ENCODE assay signal across 8 cellular contexts in genomic region chr2:87325050-87325910, GRCh38.
DNase-seq lines count a peak whose midpoint lies in the region; ATAC-seq, FAIRE-seq and TF ChIP-seq lines count a peak whose summit lies in the region.
"Not testable (repeated sequence)": the region's sequence is repeated elsewhere in the genome, so short reads cannot be mapped to it uniquely, and the experiment has no call there.

No MANE protein-coding gene starts in this region.

- H3K9me3 ChIP-seq in CD4-positive, alpha-beta T cell (ENCODE audit: control insufficient read depth, low read length); IMR-90 (ENCODE audit: control insufficient read depth, insufficient read depth, low read length); endothelial cell of umbilical vein (replicated peaks; ENCODE audit: control insufficient read depth, insufficient read depth, low read length); mesenchymal stem cell (ENCODE audit: control insufficient read depth, low read length): not testable (repeated sequence)

- TF ChIP-seq RAD21 in IMR-90 (IDR thresholded peaks at IDR 0.05; ENCODE audit: low read length), result not testable (repeated sequence)

- no CpG with 5 or more reads among the region's 12 CpGs for WGBS in IMR-90 (ENCODE audit: extremely low coverage in 2 of 2, insufficient read length in 1 of 2), 2 experiments
- no CpG with 5 or more reads among the region's 12 CpGs for WGBS in mesenchymal stem cell

- peak overlapping the region; percentile 76; the same call in 1 of the 2 replicates for H3K14ac ChIP-seq in IMR-90 (replicated peaks; ENCODE audit: low read depth, low read length)
- not testable (repeated sequence) for H3K14ac ChIP-seq in mesenchymal stem cell (ENCODE audit: low read length in 2 of 2)

- H3K23ac ChIP-seq in IMR-90 (ENCODE audit: low read depth, low read length), result peak overlapping the region; percentile 82; the same call in 1 of the 2 replicates
- not testable (repeated sequence) for H3K23ac ChIP-seq in mesenchymal stem cell (ENCODE audit: low read length in 2 of 2)

- not testable (repeated sequence) for H3K9me1 ChIP-seq in IMR-90 (ENCODE audit: insufficient read depth, low read length); endothelial cell of umbilical vein (replicated peaks; ENCODE audit: control insufficient read depth, extremely low read depth, insufficient read depth, low read length)

- H2AK9ac ChIP-seq in IMR-90 (replicated peaks; ENCODE audit: low read depth, low read length, poor library complexity), result not testable (repeated sequence)

- POLR2A ChIA-PET in CD4-positive, alpha-beta T cell (lab: Charles Lee); IMR-90 (lab: Charles Lee; ENCODE audit: unreplicated experiment); activated CD8-positive, alpha-beta T cell treated with anti-CD3 and anti-CD28 coated beads, Interleukin-2, amount 10 ng/mL, durations not matched to agents 7 days and 5 days (lab: Charles Lee); endothelial cell of umbilical vein (lab: Charles Lee): not testable (repeated sequence)

- H3K27ac Mint-ChIP-seq in CD4-positive, alpha-beta T cell; stimulated activated naive B cell treated with anti-CD40 and anti-IgM and Interleukin-4, amounts not matched to agents 10 μg/mL and 1 μg/mL and 100 μg/mL, for 72 hours: not testable (repeated sequence)
- H3K27ac Mint-ChIP-seq in T-helper 1 cell treated with Interleukin-12 subunit alpha and Interleukin-12 subunit beta and Interleukin-4 antibody, amounts not matched to agents 30 μg/mL and 1 μg/mL, for 36 hours, result peak overlapping the region; percentile 94
- peak overlapping the region; percentile 89 for H3K27ac Mint-ChIP-seq in activated CD8-positive, alpha-beta T cell treated with anti-CD3 and anti-CD28 coated beads, Interleukin-2, amount 10 ng/mL, durations not matched to agents 7 days and 5 days
- H3K27ac Mint-ChIP-seq in activated naive CD8-positive, alpha-beta T cell, result peak overlapping the region; percentile 28

- peak overlapping the region; percentile 66 for H3K4me2 ChIP-seq in IMR-90 (ENCODE audit: low read depth, low read length)
- H3K4me2 ChIP-seq in endothelial cell of umbilical vein (ENCODE audit: insufficient read depth, low read length); mesenchymal stem cell (ENCODE audit: low read length, poor library complexity, severe bottlenecking): not testable (repeated sequence)

- not testable (repeated sequence) for H3K36me3 ChIP-seq in IMR-90 (ENCODE audit: control insufficient read depth, insufficient read depth, low read length); endothelial cell of umbilical vein (ENCODE audit: control insufficient read depth in 2 of 2, extremely low read depth in 1 of 2, insufficient read depth in 2 of 2, low read length in 2 of 2); mesenchymal stem cell (ENCODE audit: control insufficient read depth in 1 of 2, insufficient read depth in 2 of 2, low read depth in 1 of 2, low read length in 2 of 2)

- H2AFZ ChIP-seq in IMR-90 (replicated peaks; ENCODE audit: low read length, poor library complexity); endothelial cell of umbilical vein (ENCODE audit: low read depth, low read length); mesenchymal stem cell (ENCODE audit: low read depth, low read length): not testable (repeated sequence)

- not testable (repeated sequence) for H3K79me1 ChIP-seq in IMR-90 (ENCODE audit: low read depth in 1 of 2, low read length in 2 of 2); mesenchymal stem cell (replicated peaks; ENCODE audit: low read length, poor library complexity, severe bottlenecking)

- dilution Hi-C loops in IMR-90 (cut with HindIII; ENCODE audit: low sequenced_read_pairs, unreplicated experiment); endothelial cell of umbilical vein (cut with MboI; ENCODE audit: extremely low pct_ligation_motif_present, low sequenced_read_pairs): not testable (repeated sequence)

- H3K27me3 ChIP-seq in CD4-positive, alpha-beta T cell (ENCODE audit: control insufficient read depth, insufficient read depth, low read length); IMR-90 (ENCODE audit: control insufficient read depth, insufficient read depth, low read length); endothelial cell of umbilical vein (ENCODE audit: control insufficient read depth in 2 of 2, insufficient read depth in 2 of 2, low read length in 2 of 2); mesenchymal stem cell (ENCODE audit: control insufficient read depth in 1 of 2, insufficient read depth in 1 of 2, low read length in 2 of 2): not testable (repeated sequence)

- in situ Hi-C loops in IMR-90 (cut with MboI; ENCODE audit: low sequenced_read_pairs), result not testable (repeated sequence)

- not testable (repeated sequence) for H3K79me2 ChIP-seq in endothelial cell of umbilical vein (ENCODE audit: control insufficient read depth, insufficient read depth, low read length)

- peak overlapping the region; percentile 93 for H2BK5ac ChIP-seq in IMR-90 (ENCODE audit: low read depth, low read length, poor library complexity, severe bottlenecking)
- not testable (repeated sequence) for H2BK5ac ChIP-seq in mesenchymal stem cell (ENCODE audit: low read depth, low read length, poor library complexity, severe bottlenecking)

- not testable (repeated sequence) for TF ChIP-seq CTCF in CD4-positive, alpha-beta T cell (IDR thresholded peaks at IDR 0.05); IMR-90 (conservative IDR thresholded peaks at IDR 0.05; ENCODE audit: low read depth, low read length); endothelial cell of umbilical vein (IDR thresholded peaks at IDR 0.05; ENCODE audit: extremely low read depth in 1 of 2, insufficient read depth in 1 of 2, low read depth in 1 of 2, low read length in 2 of 2)

- not testable (repeated sequence) for H3K4me1 ChIP-seq in IMR-90 (ENCODE audit: control insufficient read depth, insufficient read depth, low read length); endothelial cell of umbilical vein (ENCODE audit: control insufficient read depth, extremely low read depth, insufficient read depth, low read length); mesenchymal stem cell (ENCODE audit: control insufficient read depth, insufficient read depth, low read depth, low read length)

- not testable (repeated sequence) for BruUV-seq in IMR-90 (replicated peaks; lab: Mats Ljungman, UMichigan); endothelial cell of umbilical vein (replicated peaks; lab: Mats Ljungman, UMichigan)

- not testable (repeated sequence) for H2AK5ac ChIP-seq in IMR-90 (ENCODE audit: low read depth, low read length); mesenchymal stem cell (ENCODE audit: low read length, severe bottlenecking)

- not testable (repeated sequence) for H3K27ac ChIP-seq in CD4-positive, alpha-beta T cell (ENCODE audit: low read depth, low read length); endothelial cell of umbilical vein (ENCODE audit: insufficient read depth, low read depth, low read length); mesenchymal stem cell (ENCODE audit: low read length, poor library complexity, severe bottlenecking)
- peak overlapping the region; percentile 97 for H3K27ac ChIP-seq in IMR-90 (ENCODE audit: insufficient read depth, low read length)

- H3K56ac ChIP-seq in IMR-90 (ENCODE audit: extremely low read depth, insufficient read depth, low read length), result peak overlapping the region; percentile 80

- not testable (repeated sequence) for H3K36me3 Mint-ChIP-seq in CD4-positive, alpha-beta T cell (ENCODE audit: low read depth); T-helper 1 cell treated with Interleukin-12 subunit alpha and Interleukin-12 subunit beta and Interleukin-4 antibody, amounts not matched to agents 30 μg/mL and 1 μg/mL, for 36 hours (ENCODE audit: low read depth); activated CD8-positive, alpha-beta T cell treated with anti-CD3 and anti-CD28 coated beads, Interleukin-2, amount 10 ng/mL, durations not matched to agents 7 days and 5 days (ENCODE audit: low read depth); activated naive CD8-positive, alpha-beta T cell; stimulated activated naive B cell treated with anti-CD40 and anti-IgM and Interleukin-4, amounts not matched to agents 10 μg/mL and 1 μg/mL and 100 μg/mL, for 72 hours

- peak overlapping the region; percentile 90 for H3K18ac ChIP-seq in IMR-90 (ENCODE audit: low read depth, low read length)
- H3K18ac ChIP-seq in mesenchymal stem cell (ENCODE audit: low read depth in 1 of 2, low read length in 2 of 2), result not testable (repeated sequence)

- not testable (repeated sequence) for H3K9me3 Mint-ChIP-seq in CD4-positive, alpha-beta T cell; T-helper 1 cell treated with Interleukin-12 subunit alpha and Interleukin-12 subunit beta and Interleukin-4 antibody, amounts not matched to agents 30 μg/mL and 1 μg/mL, for 36 hours; activated CD8-positive, alpha-beta T cell treated with anti-CD3 and anti-CD28 coated beads, Interleukin-2, amount 10 ng/mL, durations not matched to agents 7 days and 5 days (ENCODE audit: insufficient read depth); activated naive CD8-positive, alpha-beta T cell (ENCODE audit: low read depth); stimulated activated naive B cell treated with anti-CD40 and anti-IgM and Interleukin-4, amounts not matched to agents 10 μg/mL and 1 μg/mL and 100 μg/mL, for 72 hours

- H3K4me1 Mint-ChIP-seq in CD4-positive, alpha-beta T cell (ENCODE audit: low read depth); activated naive CD8-positive, alpha-beta T cell (ENCODE audit: low read depth): not testable (repeated sequence)
- H3K4me1 Mint-ChIP-seq in T-helper 1 cell treated with Interleukin-12 subunit alpha and Interleukin-12 subunit beta and Interleukin-4 antibody, amounts not matched to agents 30 μg/mL and 1 μg/mL, for 36 hours (ENCODE audit: low read depth), result peaks cover 31% of the 10 kb centered on the region
- peaks cover 30% of the 10 kb centered on the region for H3K4me1 Mint-ChIP-seq in activated CD8-positive, alpha-beta T cell treated with anti-CD3 and anti-CD28 coated beads, Interleukin-2, amount 10 ng/mL, durations not matched to agents 7 days and 5 days (ENCODE audit: low read depth)
- H3K4me1 Mint-ChIP-seq in stimulated activated naive B cell treated with anti-CD40 and anti-IgM and Interleukin-4, amounts not matched to agents 10 μg/mL and 1 μg/mL and 100 μg/mL, for 72 hours, result peaks cover 0 to 11% of the 10 kb centered on the region in 2 donors

- H3K4me3 ChIP-seq in IMR-90 (ENCODE audit: insufficient read depth, low read depth, low read length); endothelial cell of umbilical vein (replicated peaks in 1 of 3; ENCODE audit: insufficient read depth in 1 of 3, low read depth in 1 of 3, low read length in 3 of 3); mesenchymal stem cell (ENCODE audit: insufficient read depth in 1 of 2, low read depth in 1 of 2, low read length in 2 of 2): not testable (repeated sequence)

- CTCF ChIA-PET in CD4-positive, alpha-beta T cell (lab: Charles Lee); IMR-90 (lab: Yijun Ruan, JAX); activated CD8-positive, alpha-beta T cell treated with anti-CD3 and anti-CD28 coated beads, Interleukin-2, amount 10 ng/mL, durations not matched to agents 7 days and 5 days (lab: Charles Lee); endothelial cell of umbilical vein (lab: Charles Lee): not testable (repeated sequence)

- peak overlapping the region; percentile 95 for H2BK120ac ChIP-seq in IMR-90 (ENCODE audit: low read depth, low read length)
- not testable (repeated sequence) for H2BK120ac ChIP-seq in mesenchymal stem cell (ENCODE audit: low read depth, low read length)

- not testable (repeated sequence) for H4K20me1 ChIP-seq in IMR-90 (ENCODE audit: insufficient read depth, low read length); endothelial cell of umbilical vein (replicated peaks; ENCODE audit: control insufficient read depth, extremely low read depth, insufficient read depth, low read length)

- H3K4me3 Mint-ChIP-seq in CD4-positive, alpha-beta T cell; activated naive CD8-positive, alpha-beta T cell; stimulated activated naive B cell treated with anti-CD40 and anti-IgM and Interleukin-4, amounts not matched to agents 10 μg/mL and 1 μg/mL and 100 μg/mL, for 72 hours: not testable (repeated sequence)
- peak overlapping the region; percentile 48 for H3K4me3 Mint-ChIP-seq in T-helper 1 cell treated with Interleukin-12 subunit alpha and Interleukin-12 subunit beta and Interleukin-4 antibody, amounts not matched to agents 30 μg/mL and 1 μg/mL, for 36 hours
- peak overlapping the region; percentile 40 for H3K4me3 Mint-ChIP-seq in activated CD8-positive, alpha-beta T cell treated with anti-CD3 and anti-CD28 coated beads, Interleukin-2, amount 10 ng/mL, durations not matched to agents 7 days and 5 days

- peak overlapping the region; percentile 96 for H4K5ac ChIP-seq in IMR-90 (ENCODE audit: low read depth, low read length)

- not testable (repeated sequence) for DNase-seq in CD4-positive, alpha-beta T cell; IMR-90; activated CD8-positive, alpha-beta T cell treated with anti-CD3 and anti-CD28 coated beads, Interleukin-2, amount 10 ng/mL, durations not matched to agents 7 days and 5 days; endothelial cell of umbilical vein (ENCODE audit: low read depth, low spot score); mesenchymal stem cell; stimulated activated naive B cell treated with anti-CD40 and anti-IgM and Interleukin-4, amounts not matched to agents 10 μg/mL and 1 μg/mL and 100 μg/mL, for 72 hours

- FAIRE-seq in endothelial cell of umbilical vein (lab: Jason Lieb, UNC), result peak; percentile 83

- peak overlapping the region; percentile 97 for H2BK20ac ChIP-seq in IMR-90 (ENCODE audit: low read depth, low read length)

- not testable (repeated sequence) for TF ChIP-seq POLR2A in IMR-90 (IDR thresholded peaks at IDR 0.05; ENCODE audit: low read depth, low read length); endothelial cell of umbilical vein (IDR thresholded peaks at IDR 0.05; ENCODE audit: low read depth, low read length)

- H2BK15ac ChIP-seq in IMR-90 (ENCODE audit: low read depth, low read length), result peak overlapping the region; percentile 74; the same call in 2 of the 3 replicates
- not testable (repeated sequence) for H2BK15ac ChIP-seq in mesenchymal stem cell (ENCODE audit: low read depth, poor library complexity, severe bottlenecking)

- H2BK12ac ChIP-seq in mesenchymal stem cell (ENCODE audit: low read length in 2 of 2), result not testable (repeated sequence)

- peak overlapping the region; percentile 91 for H3K4ac ChIP-seq in IMR-90 (ENCODE audit: low read depth, low read length)
- H3K4ac ChIP-seq in mesenchymal stem cell (ENCODE audit: low read depth in 1 of 2, low read length in 2 of 2), result not testable (repeated sequence)

- H3K9ac ChIP-seq in IMR-90 (ENCODE audit: low read depth, low read length) (peak overlapping the region; percentile 70; the same call in 1 of the 2 replicates), mesenchymal stem cell (ENCODE audit: low read length) (peak overlapping the region; percentile 36)
- H3K9ac ChIP-seq in endothelial cell of umbilical vein (replicated peaks; ENCODE audit: extremely low read depth, insufficient read depth, low read length), result not testable (repeated sequence)

- not testable (repeated sequence) for H3K27me3 Mint-ChIP-seq in CD4-positive, alpha-beta T cell; T-helper 1 cell treated with Interleukin-12 subunit alpha and Interleukin-12 subunit beta and Interleukin-4 antibody, amounts not matched to agents 30 μg/mL and 1 μg/mL, for 36 hours (ENCODE audit: low read depth); activated CD8-positive, alpha-beta T cell treated with anti-CD3 and anti-CD28 coated beads, Interleukin-2, amount 10 ng/mL, durations not matched to agents 7 days and 5 days (ENCODE audit: low read depth); activated naive CD8-positive, alpha-beta T cell; stimulated activated naive B cell treated with anti-CD40 and anti-IgM and Interleukin-4, amounts not matched to agents 10 μg/mL and 1 μg/mL and 100 μg/mL, for 72 hours

- peak; percentile 46 for ATAC-seq in CD4-positive, alpha-beta T cell (ENCODE audit: poor library complexity)
- peak; percentile 79 for ATAC-seq in IMR-90 (ENCODE audit: low read depth)
- peak; percentile 77 for ATAC-seq in activated CD8-positive, alpha-beta T cell treated with anti-CD3 and anti-CD28 coated beads, Interleukin-2, amount 10 ng/mL, durations not matched to agents 7 days and 5 days
- peak; percentile 48 to 49 for ATAC-seq in stimulated activated naive B cell treated with anti-CD40 and anti-IgM and Interleukin-4, amounts not matched to agents 10 μg/mL and 1 μg/mL and 100 μg/mL, for 72 hours (replicated peaks)

- intact Hi-C loops in CD4-positive, alpha-beta T cell (cut with DNase I, micrococcal nuclease); IMR-90 (cut with micrococcal nuclease); endothelial cell of umbilical vein (cut with micrococcal nuclease): not testable (repeated sequence)

- H4K8ac ChIP-seq in IMR-90 (ENCODE audit: low read depth in 2 of 2, low read length in 2 of 2), result peak overlapping the region; percentile 86 to 90
- not testable (repeated sequence) for H4K8ac ChIP-seq in mesenchymal stem cell (ENCODE audit: low read length)

- peak overlapping the region; percentile 89 for H4K91ac ChIP-seq in IMR-90 (ENCODE audit: insufficient read depth, low read depth, low read length)
- H4K91ac ChIP-seq in mesenchymal stem cell (ENCODE audit: low read length), result not testable (repeated sequence)
